Comparison of ENCODE assay signal across 16 cellular contexts in genomic region chr20:56788671-56789610, GRCh38.
DNase-seq lines count a peak whose midpoint lies in the region; ATAC-seq, FAIRE-seq and TF ChIP-seq lines count a peak whose summit lies in the region.
"Had no signal": no experiment of that assay in that cellular context is flagged by ENCODE, and none has a peak within 500 bp of the region (broad histone marks: within the 10 kb centered on the region; RNA-seq: fewer than 3 reads in every experiment).

No MANE protein-coding gene starts in this region.

- dilution Hi-C loops in keratinocyte (cut with MboI; ENCODE audit: extremely low pct_ligation_motif_present, low sequenced_read_pairs), result no loop called here

- no peak overlapping the region for H3K4me3 Mint-ChIP-seq in WTC11
- no peak overlapping the region for H3K4me3 Mint-ChIP-seq in activated CD4-positive, alpha-beta memory T cell treated with anti-CD3 and anti-CD28 coated beads, Interleukin-2, amount 10 ng/mL, durations not matched to agents 7 days and 5 days
- H3K4me3 Mint-ChIP-seq: activated T-cell treated with anti-CD3 and anti-CD28 coated beads, Interleukin-2, amount 50 U/mL, for 72 hours; endodermal cell; memory B cell had no signal

- H3K79me2 ChIP-seq in HCT116 (ENCODE audit: insufficient read depth, low read length) (no peaks in the 10 kb centered on the region), keratinocyte (ENCODE audit: control insufficient read depth, insufficient read depth, low read length) (no peaks in the 10 kb centered on the region)

- TF ChIP-seq POLR2A in HCT116 (IDR thresholded peaks at IDR 0.05; ENCODE audit: borderline replicate concordance, extremely low read depth, insufficient read depth, insufficient read length), result no peak
- TF ChIP-seq POLR2A in uterus (IDR thresholded peaks at IDR 0.05), result no peak

- H3K36me3 ChIP-seq in HCT116 (ENCODE audit: control insufficient read depth in 1 of 2, insufficient read depth in 2 of 2, low read length in 2 of 2), result no peaks in the 10 kb centered on the region
- H3K36me3 ChIP-seq in keratinocyte (ENCODE audit: control insufficient read depth in 2 of 2, extremely low read depth in 1 of 2, insufficient read depth in 2 of 2, low read length in 2 of 2), result no peaks in the 10 kb centered on the region
- no peaks in the 10 kb centered on the region for H3K36me3 ChIP-seq in uterus

- peak overlapping the region; percentile 73 for H3K4me2 ChIP-seq in HCT116 (ENCODE audit: low read length)
- peak overlapping the region; percentile 71 for H3K4me2 ChIP-seq in keratinocyte (ENCODE audit: control insufficient read depth, extremely low read depth, insufficient read depth, low read depth, low read length)

- TF ChIP-seq CTCF in HCT116 (IDR thresholded peaks at IDR 0.05 in 2 of 3, conservative IDR thresholded peaks at IDR 0.05 in 1 of 3; ENCODE audit: borderline replicate concordance in 1 of 3, insufficient read depth in 1 of 3, low read depth in 2 of 3, low read length in 2 of 3) (no peak), WTC11 (IDR thresholded peaks at IDR 0.05) (no peak), keratinocyte (optimal IDR thresholded peaks at IDR 0.05 in 1 of 3, IDR thresholded peaks at IDR 0.05 in 1 of 3, conservative IDR thresholded peaks at IDR 0.05 in 1 of 3; ENCODE audit: extremely low read depth in 1 of 3, insufficient read depth in 2 of 3, low read length in 3 of 3) (no peak), uterus (IDR thresholded peaks at IDR 0.05) (no peak)

- H3K9me3 Mint-ChIP-seq in WTC11, result no peaks in the 10 kb centered on the region
- H3K9me3 Mint-ChIP-seq in activated CD4-positive, alpha-beta memory T cell treated with anti-CD3 and anti-CD28 coated beads, Interleukin-2, amount 10 ng/mL, durations not matched to agents 7 days and 5 days, result no peaks in the 10 kb centered on the region
- H3K9me3 Mint-ChIP-seq: activated T-cell treated with anti-CD3 and anti-CD28 coated beads, Interleukin-2, amount 50 U/mL, for 72 hours; endodermal cell had no signal

- H3K36me3 Mint-ChIP-seq in WTC11, result no peaks in the 10 kb centered on the region
- H3K36me3 Mint-ChIP-seq in activated CD4-positive, alpha-beta memory T cell treated with anti-CD3 and anti-CD28 coated beads, Interleukin-2, amount 10 ng/mL, durations not matched to agents 7 days and 5 days (ENCODE audit: low read depth), result no peaks in the 10 kb centered on the region
- H3K36me3 Mint-ChIP-seq: memory B cell had no signal

- peak; percentile 63 for ATAC-seq in HCT116
- peak; percentile 18; the same call in 1 of the 2 replicates for ATAC-seq in WTC11
- ATAC-seq: activated T-cell treated with anti-CD3 and anti-CD28 coated beads, Interleukin-2, amount 50 U/mL, for 72 hours had no signal

- DNase-seq in HCT116 (ENCODE audit: low read depth, low spot score) (no peak), WTC11 (ENCODE audit: low spot score) (no peak), keratinocyte (ENCODE audit: low read depth, low spot score) (no peak), uterus (no peak), hippocampal formation (lab: John Stamatoyannopoulos, UW) (no peak), DMS153 (lab: John Stamatoyannopoulos, UW) (no peak)
- DNase-seq in activated CD4-positive, alpha-beta memory T cell treated with anti-CD3 and anti-CD28 coated beads, Interleukin-2, amount 10 ng/mL, durations not matched to agents 7 days and 5 days, result no peak
- DNase-seq: activated CD4-positive, CD25-positive, alpha-beta regulatory T cell; activated T-cell treated with anti-CD3 and anti-CD28 coated beads, Interleukin-2, amount 50 U/mL, for 72 hours; endodermal cell; NCI-H446 treated with DMSO at 0.1 percent for 48 hours; Right ventricle myocardium superior; stimulated activated CD4-positive, alpha-beta T cell treated with anti-CD3 and anti-CD28 coated beads, Interleukin-4, amount 100 ng/mL, for 24 hours had no signal

- POLR2A ChIA-PET in HCT116 (lab: Charles Lee) (no interaction called here), WTC11 (lab: Charles Lee) (no interaction called here)
- POLR2A ChIA-PET in activated CD4-positive, alpha-beta memory T cell treated with anti-CD3 and anti-CD28 coated beads, Interleukin-2, amount 10 ng/mL, durations not matched to agents 7 days and 5 days (lab: Charles Lee), result no interaction called here

- H4K20me1 ChIP-seq in HCT116 (ENCODE audit: insufficient read depth), result no peaks in the 10 kb centered on the region
- no peaks in the 10 kb centered on the region for H4K20me1 ChIP-seq in keratinocyte (ENCODE audit: control insufficient read depth, extremely low read depth, insufficient read depth, low read length)

- peaks cover 8% of the 10 kb centered on the region for H3K27me3 Mint-ChIP-seq in WTC11 (ENCODE audit: low read depth)
- no peaks in the 10 kb centered on the region for H3K27me3 Mint-ChIP-seq in activated CD4-positive, alpha-beta memory T cell treated with anti-CD3 and anti-CD28 coated beads, Interleukin-2, amount 10 ng/mL, durations not matched to agents 7 days and 5 days
- H3K27me3 Mint-ChIP-seq: memory B cell had no signal

- H3K4me1 Mint-ChIP-seq in WTC11, result peaks cover 13% of the 10 kb centered on the region
- no peaks in the 10 kb centered on the region for H3K4me1 Mint-ChIP-seq in activated CD4-positive, alpha-beta memory T cell treated with anti-CD3 and anti-CD28 coated beads, Interleukin-2, amount 10 ng/mL, durations not matched to agents 7 days and 5 days
- H3K4me1 Mint-ChIP-seq: endodermal cell, memory B cell had no signal

- H3K9ac ChIP-seq in HCT116 (ENCODE audit: low read length) (peak overlapping the region; percentile 56), keratinocyte (ENCODE audit: control insufficient read depth, extremely low read depth, insufficient read depth, low read length) (peak overlapping the region; percentile 74)

- H2AFZ ChIP-seq in HCT116 (ENCODE audit: low read depth, low read length, poor library complexity, severe bottlenecking) (no peak overlapping the region), keratinocyte (ENCODE audit: control insufficient read depth, low read length) (no peak overlapping the region)

- intact Hi-C loops in HCT116 (cut with micrococcal nuclease), result loop anchor here (5.0 kb wide), 2 partner anchors 162 to 182 kb away; partner anchors contain the start of gene TFAP2C
- intact Hi-C loops in uterus (cut with DNase I; ENCODE audit: low total_unique reads), result no loop called here

- CTCF ChIA-PET in HCT116 (lab: Charles Lee) (no interaction called here), WTC11 (lab: Charles Lee) (interaction anchor here (1.0 kb wide), 1 partner anchor 163 kb away, joined by 3 read pairs; no protein-coding TSS in a partner anchor)
- CTCF ChIA-PET in activated CD4-positive, alpha-beta memory T cell treated with anti-CD3 and anti-CD28 coated beads, Interleukin-2, amount 10 ng/mL, durations not matched to agents 7 days and 5 days (lab: Charles Lee), result no interaction called here

- H3K27ac Mint-ChIP-seq in WTC11, result no peak overlapping the region
- no peak overlapping the region for H3K27ac Mint-ChIP-seq in activated CD4-positive, alpha-beta memory T cell treated with anti-CD3 and anti-CD28 coated beads, Interleukin-2, amount 10 ng/mL, durations not matched to agents 7 days and 5 days
- H3K27ac Mint-ChIP-seq: activated T-cell treated with anti-CD3 and anti-CD28 coated beads, Interleukin-2, amount 50 U/mL, for 72 hours; endodermal cell; memory B cell; progenitor cell of endocrine pancreas had no signal

- no peaks in the 10 kb centered on the region for H3K9me1 ChIP-seq in keratinocyte (ENCODE audit: control insufficient read depth, extremely low read depth, insufficient read depth, low read length)

- TSS peak; percentile 80 for BruUV-seq in HCT116 (replicated peaks; lab: Mats Ljungman, UMichigan)

- H3K9me2 ChIP-seq in HCT116 (ENCODE audit: insufficient read depth), result no peaks in the 10 kb centered on the region

- H3K4me1 ChIP-seq in HCT116 (ENCODE audit: control insufficient read depth in 1 of 2, insufficient read depth in 2 of 2, low read length in 2 of 2), result peaks cover 35 to 42% of the 10 kb centered on the region in 2 experiments
- peaks cover 17% of the 10 kb centered on the region for H3K4me1 ChIP-seq in keratinocyte (ENCODE audit: control insufficient read depth, extremely low read depth, insufficient read depth, low read length)
- no peaks in the 10 kb centered on the region for H3K4me1 ChIP-seq in uterus
- H3K4me1 ChIP-seq: body of pancreas had no signal

- H3K4me3 ChIP-seq in HCT116 (replicated peaks in 1 of 2; ENCODE audit: low read depth in 1 of 2, low read length in 2 of 2) (peak overlapping the region in 1 of 2 experiments; percentile 38; a peak in 1 of 4 replicates), keratinocyte (ENCODE audit: control insufficient read depth in 2 of 3, extremely low read depth in 1 of 3, insufficient read depth in 2 of 3, low read depth in 1 of 3, low read length in 3 of 3) (no peak overlapping the region), uterus (no peak overlapping the region)
- H3K4me3 ChIP-seq: body of pancreas had no signal

- no peak for TF ChIP-seq RAD21 in HCT116 (IDR thresholded peaks at IDR 0.05; ENCODE audit: low read depth)

- RAD21 ChIA-PET in HCT116 (lab: Charles Lee; ENCODE audit: low non-redundant PET in 1 of 2, low total read pairs in 2 of 2, uncharacterized antibody in 2 of 2, unreplicated experiment in 2 of 2), result no interaction called here

- no peaks in the 10 kb centered on the region for H3K27me3 ChIP-seq in HCT116 (ENCODE audit: insufficient read depth, low read length)
- no peaks in the 10 kb centered on the region for H3K27me3 ChIP-seq in keratinocyte (ENCODE audit: control insufficient read depth, extremely low read depth, insufficient read depth, low read length)
- no peaks in the 10 kb centered on the region for H3K27me3 ChIP-seq in uterus
- H3K27me3 ChIP-seq: body of pancreas had no signal

- H3K27ac ChIP-seq in HCT116 (ENCODE audit: low read depth, low read length) (peak overlapping the region; percentile 68), keratinocyte (ENCODE audit: control insufficient read depth, insufficient read depth, low read length) (peak overlapping the region; percentile 97), uterus (peak overlapping the region; percentile 64 to 94)
- H3K27ac ChIP-seq: body of pancreas had no signal

- H3K9me3 ChIP-seq in HCT116 (ENCODE audit: control insufficient read depth in 1 of 2, insufficient read depth in 1 of 2, low read depth in 1 of 2, low read length in 2 of 2) (no peaks in the 10 kb centered on the region), keratinocyte (ENCODE audit: control insufficient read depth, low read depth, low read length) (no peaks in the 10 kb centered on the region), uterus (no peaks in the 10 kb centered on the region)
- H3K9me3 ChIP-seq: body of pancreas had no signal

- no peak for FAIRE-seq in keratinocyte (lab: Jason Lieb, UNC)

TF ChIP-seq in HCT116, 20 proteins besides CTCF, POLR2A, EP300 and RAD21:
- 0 out of 2 replicates have a peak, but pooled peaks have one; percentile 27 for TF ChIP-seq ZFX (IDR thresholded peaks at IDR 0.05)
- TF ChIP-seq EZH2 (IDR thresholded peaks at IDR 0.05), result no peak

TF ChIP-seq in WTC11, 78 proteins besides CTCF, POLR2A, EP300 and RAD21:
- no peak for TF ChIP-seq OVOL2 (CRISPR knock-in tag; IDR thresholded peaks at IDR 0.05; ENCODE audit: borderline replicate concordance)
- TF ChIP-seq NFYB (CRISPR knock-in tag; conservative IDR thresholded peaks at IDR 0.05; ENCODE audit: low read depth), result no peak
TF ChIP-seq in WTC11: peak in this region for 0.
